ENCODE assay signal across 17 cellular contexts in the genomic region with DNA sequence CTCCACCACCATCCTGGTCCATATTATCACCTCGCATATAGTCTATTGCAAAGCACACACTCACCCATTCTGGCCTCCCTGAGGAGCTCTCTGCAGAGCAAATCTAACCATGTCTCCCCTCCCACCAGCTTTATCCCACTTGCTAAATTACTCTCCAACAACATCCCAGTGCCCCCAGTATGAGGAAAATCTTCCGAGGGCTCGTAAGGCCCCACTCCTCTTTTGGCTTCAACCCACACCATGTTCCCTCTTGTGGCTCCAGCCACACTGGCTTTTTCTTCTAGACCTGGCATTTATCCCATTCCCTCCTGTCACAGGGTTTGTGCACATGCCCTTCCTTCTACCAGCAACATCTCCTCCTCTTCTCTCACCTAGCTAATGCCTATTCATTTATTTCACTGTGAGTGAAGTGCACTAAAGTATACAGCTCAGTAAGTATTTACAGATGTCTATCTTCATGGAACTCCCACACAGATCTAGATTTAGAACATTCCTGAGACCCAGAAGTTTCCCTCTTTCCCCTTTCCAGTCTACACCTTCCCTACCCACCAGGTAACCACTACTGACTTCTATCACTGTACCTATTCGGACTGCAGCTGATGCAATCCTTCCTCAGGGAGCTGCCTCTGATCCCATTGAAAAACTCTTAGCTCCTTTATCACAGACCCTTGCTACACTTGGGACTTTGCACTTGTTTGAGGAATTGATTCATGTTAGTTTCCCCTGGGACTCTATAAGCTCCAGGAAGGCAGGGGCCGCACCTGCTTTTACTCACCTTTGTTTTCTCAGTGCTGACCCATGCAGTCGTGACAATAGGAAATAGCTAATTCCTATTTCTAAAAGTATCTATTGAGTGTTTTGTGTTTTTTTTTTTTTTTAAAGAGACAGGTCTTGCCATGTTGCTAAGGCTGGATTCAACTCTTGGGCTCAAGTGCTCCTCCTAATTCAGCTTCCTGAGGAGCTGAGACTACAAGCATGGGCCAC. TPM values are rescaled to one million over a fixed set of nuclear protein-coding genes. Genes with fewer than 3 reads are reported as not detected.
A peak's percentile ranks its signal among the peaks of the same experiment; 100 is the strongest.
DNase-seq lines count a peak whose midpoint lies in the region; ATAC-seq and TF ChIP-seq lines count a peak whose summit lies in the region.
"Had no signal": no experiment of that assay in that cellular context is flagged by ENCODE, and none has a peak within 500 bp of the region (broad histone marks: within the 10 kb centered on the region; RNA-seq: fewer than 3 reads in every experiment).

No MANE protein-coding gene starts in this region.

- CTCF ChIA-PET in OCI-LY7 (lab: Charles Lee; ENCODE audit: unreplicated experiment) = interaction anchor here (0.6 kb wide), 1 partner anchor 152 kb away, joined by 3 read pairs; no protein-coding TSS in a partner anchor

- H3K9ac ChIP-seq in liver (ENCODE audit: low read depth in 1 of 2, low read length in 2 of 2) = no peak overlapping the region
- H3K9ac ChIP-seq in trophoblast cell (ENCODE audit: low read length) = no peak overlapping the region

- H3K27me3 Mint-ChIP-seq in activated T-cell treated with anti-CD3 and anti-CD28 coated beads, Interleukin-2, amount 50 U/mL, for 72 hours (ENCODE audit: low read depth) = no peaks in the 10 kb centered on the region
- no peaks in the 10 kb centered on the region for H3K27me3 Mint-ChIP-seq in activated T-helper 17 cell treated with anti-CD3 and anti-CD28 coated beads, Interleukin-2, amount 50 U/mL, for 72 hours
- H3K27me3 Mint-ChIP-seq in stimulated activated naive B cell treated with anti-CD40 and anti-IgM and Interleukin-4, amounts not matched to agents 10 μg/mL and 1 μg/mL and 100 μg/mL, for 72 hours = no peaks in the 10 kb centered on the region
- H3K27me3 Mint-ChIP-seq: activated naive CD4-positive, alpha-beta T cell treated with anti-CD3 and anti-CD28 coated beads, Interleukin-2, amount 50 U/mL, for 24 hours had no signal

- no peak overlapping the region for H2BK120ac ChIP-seq in trophoblast cell (ENCODE audit: insufficient read depth, low read length, poor library complexity)

- no peak overlapping the region for H3K23ac ChIP-seq in trophoblast cell (ENCODE audit: low read length)

- H3K14ac ChIP-seq in trophoblast cell (ENCODE audit: low read length) = no peak overlapping the region

- H3K9me3 Mint-ChIP-seq in activated T-cell treated with anti-CD3 and anti-CD28 coated beads, Interleukin-2, amount 50 U/mL, for 72 hours = no peaks in the 10 kb centered on the region
- no peaks in the 10 kb centered on the region for H3K9me3 Mint-ChIP-seq in activated T-helper 17 cell treated with anti-CD3 and anti-CD28 coated beads, Interleukin-2, amount 50 U/mL, for 72 hours
- H3K9me3 Mint-ChIP-seq in stimulated activated naive B cell treated with anti-CD40 and anti-IgM and Interleukin-4, amounts not matched to agents 10 μg/mL and 1 μg/mL and 100 μg/mL, for 72 hours = no peaks in the 10 kb centered on the region
- H3K9me3 Mint-ChIP-seq: activated naive CD4-positive, alpha-beta T cell treated with anti-CD3 and anti-CD28 coated beads, Interleukin-2, amount 50 U/mL, for 24 hours had no signal

- H4K91ac ChIP-seq in trophoblast cell (ENCODE audit: low read depth, low read length) = no peak overlapping the region

- H3K4me1 ChIP-seq in liver (ENCODE audit: control insufficient read depth in 4 of 4, insufficient read depth in 4 of 4, low read length in 3 of 4) = peaks cover 11 to 52% (median 48%) of the 10 kb centered on the region in 4 donors
- peaks cover 11 to 15% of the 10 kb centered on the region in 2 experiments for H3K4me1 ChIP-seq in trophoblast cell (ENCODE audit: control insufficient read depth in 1 of 2, insufficient read depth in 2 of 2, low read length in 2 of 2)
- peaks cover 8 to 19% (median 13%) of the 10 kb centered on the region in 4 donors for H3K4me1 ChIP-seq in stomach
- peaks cover 8% of the 10 kb centered on the region for H3K4me1 ChIP-seq in OCI-LY7 (ENCODE audit: insufficient read depth, low read length, poor library complexity, severe bottlenecking)

- peaks cover 6 to 17% of the 10 kb centered on the region in 2 donors for H3K36me3 Mint-ChIP-seq in activated T-cell treated with anti-CD3 and anti-CD28 coated beads, Interleukin-2, amount 50 U/mL, for 72 hours (ENCODE audit: insufficient read depth in 2 of 2)
- peaks cover 94% of the 10 kb centered on the region for H3K36me3 Mint-ChIP-seq in activated T-helper 17 cell treated with anti-CD3 and anti-CD28 coated beads, Interleukin-2, amount 50 U/mL, for 72 hours (ENCODE audit: low read depth)
- H3K36me3 Mint-ChIP-seq in stimulated activated naive B cell treated with anti-CD40 and anti-IgM and Interleukin-4, amounts not matched to agents 10 μg/mL and 1 μg/mL and 100 μg/mL, for 72 hours = peaks cover 39 to 46% of the 10 kb centered on the region in 2 donors

- ATAC-seq in activated T-cell treated with anti-CD3 and anti-CD28 coated beads, Interleukin-2, amount 50 U/mL, for 72 hours (replicated peaks in 1 of 2) = no peak
- ATAC-seq in activated T-helper 17 cell treated with anti-CD3 and anti-CD28 coated beads, Interleukin-2, amount 50 U/mL, for 72 hours (replicated peaks) = no peak
- no peak for ATAC-seq in stimulated activated naive B cell treated with anti-CD40 and anti-IgM and Interleukin-4, amounts not matched to agents 10 μg/mL and 1 μg/mL and 100 μg/mL, for 72 hours (replicated peaks)

- H2BK5ac ChIP-seq in trophoblast cell (ENCODE audit: low read depth, low read length, poor library complexity) = no peak overlapping the region

- no peak overlapping the region for H3K4me3 Mint-ChIP-seq in activated T-cell treated with anti-CD3 and anti-CD28 coated beads, Interleukin-2, amount 50 U/mL, for 72 hours
- no peak overlapping the region for H3K4me3 Mint-ChIP-seq in activated T-helper 17 cell treated with anti-CD3 and anti-CD28 coated beads, Interleukin-2, amount 50 U/mL, for 72 hours
- H3K4me3 Mint-ChIP-seq in stimulated activated naive B cell treated with anti-CD40 and anti-IgM and Interleukin-4, amounts not matched to agents 10 μg/mL and 1 μg/mL and 100 μg/mL, for 72 hours = no peak overlapping the region
- H3K4me3 Mint-ChIP-seq: activated naive CD4-positive, alpha-beta T cell treated with anti-CD3 and anti-CD28 coated beads, Interleukin-2, amount 50 U/mL, for 24 hours had no signal

- no peaks in the 10 kb centered on the region for H3K27me3 ChIP-seq in liver (ENCODE audit: control insufficient read depth in 4 of 4, insufficient read depth in 4 of 4, low read length in 3 of 4)
- H3K27me3 ChIP-seq in trophoblast cell (ENCODE audit: insufficient read depth, low read length) = no peaks in the 10 kb centered on the region
- no peaks in the 10 kb centered on the region for H3K27me3 ChIP-seq in stomach
- H3K27me3 ChIP-seq: vagina had no signal

- H3K4me3 ChIP-seq in liver (ENCODE audit: low read depth in 1 of 3, low read length in 3 of 3) (no peak overlapping the region), trophoblast cell (ENCODE audit: low read depth, low read length) (no peak overlapping the region), stomach (no peak overlapping the region), OCI-LY7 (ENCODE audit: low read depth, low read length, poor library complexity, severe bottlenecking) (no peak overlapping the region)
- H3K4me3 ChIP-seq: vagina had no signal

- no peak overlapping the region for H4K8ac ChIP-seq in trophoblast cell (ENCODE audit: low read depth, low read length)

- no peak overlapping the region for H3K4ac ChIP-seq in trophoblast cell (ENCODE audit: low read depth, low read length)

- no TSS peak for BruUV-seq in OCI-LY7 (replicated peaks; lab: Mats Ljungman, UMichigan)

- no peaks in the 10 kb centered on the region for H3K79me1 ChIP-seq in trophoblast cell (ENCODE audit: low read length)

- H4K20me1 ChIP-seq in OCI-LY7 (ENCODE audit: insufficient read depth, low read length) = no peaks in the 10 kb centered on the region

- H3K27ac ChIP-seq in liver (ENCODE audit: low read depth in 1 of 2, low read length in 2 of 2) (peak overlapping the region in 1 of 2 donors; percentile 19), trophoblast cell (ENCODE audit: low read depth, low read length) (no peak overlapping the region), stomach (peak overlapping the region in 2 of 5 donors; percentile 30 to 47), OCI-LY7 (ENCODE audit: low read depth, low read length, poor library complexity, severe bottlenecking) (no peak overlapping the region)

- H3K36me3 ChIP-seq in liver (ENCODE audit: control insufficient read depth in 4 of 4, insufficient read depth in 3 of 4, low read depth in 1 of 4, low read length in 3 of 4) (peaks cover 4 to 15% (median 9%) of the 10 kb centered on the region in 4 donors), trophoblast cell (ENCODE audit: control insufficient read depth in 1 of 2, insufficient read depth in 2 of 2, low read length in 2 of 2) (peaks cover 27 to 55% of the 10 kb centered on the region in 2 experiments), stomach (peaks cover 30 to 90% (median 82%) of the 10 kb centered on the region in 4 donors), OCI-LY7 (ENCODE audit: insufficient read depth, low read length) (peaks cover 94% of the 10 kb centered on the region)

- TF ChIP-seq EP300 in stomach (IDR thresholded peaks at IDR 0.05) = no peak

- TF ChIP-seq CTCF in liver (IDR thresholded peaks at IDR 0.05; ENCODE audit: low read depth, low read length, missing input control) (no peak), stomach (IDR thresholded peaks at IDR 0.05) (no peak), OCI-LY7 (conservative IDR thresholded peaks at IDR 0.05; ENCODE audit: low read length) (no peak)

- peak overlapping the region; percentile 4 for H3K27ac Mint-ChIP-seq in activated T-cell treated with anti-CD3 and anti-CD28 coated beads, Interleukin-2, amount 50 U/mL, for 72 hours
- peak overlapping the region; percentile 32 for H3K27ac Mint-ChIP-seq in activated T-helper 17 cell treated with anti-CD3 and anti-CD28 coated beads, Interleukin-2, amount 50 U/mL, for 72 hours
- H3K27ac Mint-ChIP-seq in stimulated activated naive B cell treated with anti-CD40 and anti-IgM and Interleukin-4, amounts not matched to agents 10 μg/mL and 1 μg/mL and 100 μg/mL, for 72 hours = peak overlapping the region; percentile 33
- H3K27ac Mint-ChIP-seq: activated naive CD4-positive, alpha-beta T cell treated with anti-CD3 and anti-CD28 coated beads, Interleukin-2, amount 50 U/mL, for 24 hours had no signal

- no peak overlapping the region for H3K18ac ChIP-seq in trophoblast cell (ENCODE audit: low read length)

- intact Hi-C loops in stomach (cut with DNase I; ENCODE audit: low total_unique reads) (no loop called here), OCI-LY7 (cut with micrococcal nuclease; ENCODE audit: unreplicated experiment) (no loop called here)

- TF ChIP-seq POLR2A in stomach (IDR thresholded peaks at IDR 0.05) = no peak

- H3K9me3 ChIP-seq in liver (ENCODE audit: control insufficient read depth in 4 of 4, low read length in 3 of 4) (no peaks in the 10 kb centered on the region), trophoblast cell (ENCODE audit: insufficient read depth, low read depth, low read length) (no peaks in the 10 kb centered on the region), stomach (no peaks in the 10 kb centered on the region), OCI-LY7 (ENCODE audit: low read length) (no peaks in the 10 kb centered on the region)
- H3K9me3 ChIP-seq: vagina had no signal

- POLR2A ChIA-PET in OCI-LY7 (lab: Charles Lee) = interaction anchor here (0.6 to 1.3 kb wide), 5 partner anchors 9 to 202 kb away, joined by 3 to 4 read pairs (median 3); no protein-coding TSS in a partner anchor

- no peak overlapping the region for H2AK5ac ChIP-seq in trophoblast cell (ENCODE audit: low read length)

- H3K9me2 ChIP-seq in OCI-LY7 (ENCODE audit: insufficient read depth, low read length) = no peaks in the 10 kb centered on the region

- no peak overlapping the region for H2AFZ ChIP-seq in trophoblast cell (ENCODE audit: insufficient read depth, low read length, poor library complexity)
- no peak overlapping the region for H2AFZ ChIP-seq in OCI-LY7 (ENCODE audit: low read length)

- H3K4me1 Mint-ChIP-seq in activated T-cell treated with anti-CD3 and anti-CD28 coated beads, Interleukin-2, amount 50 U/mL, for 72 hours (ENCODE audit: low read depth) = peaks cover 2% of the 10 kb centered on the region
- peaks cover 25% of the 10 kb centered on the region for H3K4me1 Mint-ChIP-seq in activated T-helper 17 cell treated with anti-CD3 and anti-CD28 coated beads, Interleukin-2, amount 50 U/mL, for 72 hours
- H3K4me1 Mint-ChIP-seq in stimulated activated naive B cell treated with anti-CD40 and anti-IgM and Interleukin-4, amounts not matched to agents 10 μg/mL and 1 μg/mL and 100 μg/mL, for 72 hours = peaks cover 7 to 21% of the 10 kb centered on the region in 2 donors

- H3K79me2 ChIP-seq in trophoblast cell (ENCODE audit: control insufficient read depth, insufficient read depth, low read length, poor library complexity) (peaks cover 2% of the 10 kb centered on the region), OCI-LY7 (ENCODE audit: insufficient read depth, low read depth, low read length) (peaks cover 15% of the 10 kb centered on the region; the same call in 1 of the 2 replicates)

- no peak overlapping the region for H4K12ac ChIP-seq in trophoblast cell (ENCODE audit: low read depth, low read length)

- peak in 1 of 2 donors; percentile 28 for TF ChIP-seq RAD21 in liver (IDR thresholded peaks at IDR 0.05)

- no peak overlapping the region for H2BK12ac ChIP-seq in trophoblast cell (ENCODE audit: low read length)

- WGBS in liver = 56% methylated on average over 6 of the region's 6 CpGs
- no CpG with 5 or more reads among the region's 6 CpGs for WGBS in trophoblast cell (ENCODE audit: extremely low coverage, insufficient coverage, insufficient read length)
- WGBS in stomach, 5 donors = 60 to 84% (median 65%) methylated on average over 6 of the region's 6 CpGs

- H3K4me2 ChIP-seq in trophoblast cell (ENCODE audit: low read length) (no peak overlapping the region), OCI-LY7 (ENCODE audit: low read length) (no peak overlapping the region)

- DNase-seq in activated T-cell treated with anti-CD3 and anti-CD28 coated beads, Interleukin-2, amount 50 U/mL, for 72 hours = no peak
- DNase-seq in activated T-cell treated with anti-CD3 and anti-CD28 coated beads, Interleukin-2, amount 50 U/mL, for 48 hours = no peak
- DNase-seq in stimulated activated naive B cell treated with anti-CD40 and anti-IgM and Interleukin-4, amounts not matched to agents 10 μg/mL and 1 μg/mL and 100 μg/mL, for 72 hours = no peak
- DNase-seq in trophoblast cell (no peak), stomach (no peak), OCI-LY7 (ENCODE audit: low spot score) (no peak)
- DNase-seq: hypothalamus, KG1, kidney glomerular epithelial cell, NCI-H1105, NCI-H2171 treated with DMSO at 0.1 percent for 48 hours, T-helper 1 cell had no signal

RNA-seq across cellular contexts. Expression of a gene that starts 15.5 kb away (rescaled TPM):
- total RNA-seq in activated T-cell treated with anti-CD3 and anti-CD28 coated beads, Interleukin-2, amount 50 U/mL, for 72 hours = 10 to 100 TPM; 31.6 to 33.6 TPM
- total RNA-seq in activated T-helper 17 cell treated with anti-CD3 and anti-CD28 coated beads, Interleukin-2, amount 50 U/mL, for 72 hours = 10 to 100 TPM; 29.3 to 54.0 TPM
- total RNA-seq in liver (10 to 100 TPM; 34.6 to 36.9 TPM), stomach (10 to 100 TPM; 17.0 to 59.1 (median 37.3) TPM), OCI-LY7 (2022) (42.8 and 51.3 TPM in 2 replicates)
- polyA plus RNA-seq in liver (100 to 1,000 TPM in 1 of 2 donors, 10 to 100 TPM in 1; 44.9 to 118 TPM), stomach (10 to 100 TPM; 61.1 to 82.3 (median 78.7) TPM)
- 79.2 and 82.1 TPM in 2 replicates for polyA plus RNA-seq in trophoblast cell (2013)
- 87.2 and 97.8 TPM in 2 replicates for total RNA-seq in OCI-LY7 (2014; rRNA removed; shearing (Covaris generic))

RNA-seq across cellular contexts. Expression of a gene that starts 15.6 kb away (rescaled TPM):
- 10 to 100 TPM; 16.3 to 17.9 TPM for total RNA-seq in activated T-cell treated with anti-CD3 and anti-CD28 coated beads, Interleukin-2, amount 50 U/mL, for 72 hours
- 10 to 100 TPM; 12.1 to 21.4 TPM for total RNA-seq in activated T-helper 17 cell treated with anti-CD3 and anti-CD28 coated beads, Interleukin-2, amount 50 U/mL, for 72 hours
- total RNA-seq in liver (10 to 100 TPM; 53.8 to 64.9 TPM), stomach (10 to 100 TPM; 20.7 to 90.6 (median 57.8) TPM), OCI-LY7 (2022) (10.0 and 10.2 TPM in 2 replicates)
- polyA plus RNA-seq in liver (10 to 100 TPM in 1 of 2 donors, 1 to 10 TPM in 1; 9.6 to 21.4 TPM), stomach (10 to 100 TPM in 2 of 3 donors, 1 to 10 TPM in 1; 5.5 to 16.8 (median 14.8) TPM)
- 36.4 and 36.9 TPM in 2 replicates for polyA plus RNA-seq in trophoblast cell (2013)
- 3.7 and 5.4 TPM in 2 replicates for total RNA-seq in OCI-LY7 (2014; rRNA removed; shearing (Covaris generic))

RNA-seq across cellular contexts. Expression of a gene that starts 46.9 kb away (rescaled TPM):
- under 1 TPM in 1 of 2 donors, not detected in 1; 0.39 TPM for total RNA-seq in activated T-cell treated with anti-CD3 and anti-CD28 coated beads, Interleukin-2, amount 50 U/mL, for 72 hours
- total RNA-seq in activated T-helper 17 cell treated with anti-CD3 and anti-CD28 coated beads, Interleukin-2, amount 50 U/mL, for 72 hours = 1 to 10 TPM in 1 of 2 donors, not detected in 1; 1.1 TPM
- total RNA-seq in liver = under 1 TPM; 0.08 to 0.19 TPM
- polyA plus RNA-seq in liver = under 1 TPM in 1 of 2 donors, not detected in 1; 0.09 TPM
- 0.06 and 0.07 TPM in 2 replicates for polyA plus RNA-seq in trophoblast cell (2013)
- under 1 TPM in 1 of 5 donors, not detected in 4; 0.18 TPM for total RNA-seq in stomach
- under 1 TPM in 2 of 3 donors, not detected in 1; 0.15 to 0.19 TPM for polyA plus RNA-seq in stomach
- not detected in 2 replicates for total RNA-seq in OCI-LY7 (2014; rRNA removed; shearing (Covaris generic))
- total RNA-seq in OCI-LY7 (2022) = not detected in 2 replicates
- total RNA-seq: A673 had no signal
